In genomic region chr1:98919211-98919610, GRCh38 we compare ENCODE assay signal across 22 cellular contexts.
DNase-seq lines count a peak whose midpoint lies in the region; ATAC-seq and TF ChIP-seq lines count a peak whose summit lies in the region.
"Had no signal": no experiment of that assay in that cellular context is flagged by ENCODE, and none has a peak within 500 bp of the region (broad histone marks: within the 10 kb centered on the region; RNA-seq: fewer than 3 reads in every experiment).

No MANE protein-coding gene starts in this region.

- H3K9me3 Mint-ChIP-seq in nephron = no peaks in the 10 kb centered on the region
- H3K9me3 Mint-ChIP-seq: CD4-positive, alpha-beta memory T cell had no signal

- no peak overlapping the region for H3K4me3 Mint-ChIP-seq in nephron
- H3K4me3 Mint-ChIP-seq: CD4-positive, alpha-beta memory T cell had no signal

- BruUV-seq in PC-3 (replicated peaks; lab: Mats Ljungman, UMichigan) (no TSS peak), A673 (replicated peaks; lab: Mats Ljungman, UMichigan) (no TSS peak)

- H3K9me2 ChIP-seq in PC-3 (replicated peaks; ENCODE audit: low read length) = no peaks in the 10 kb centered on the region

- peak overlapping the region; percentile 78 for H3K4me2 ChIP-seq in PC-3 (ENCODE audit: low read length)

- TF ChIP-seq CTCF in AG10803 (conservative IDR thresholded peaks at IDR 0.05; ENCODE audit: low read length) (no peak), PC-3 (conservative IDR thresholded peaks at IDR 0.05; ENCODE audit: low read depth, low read length) (no peak), nephron (IDR thresholded peaks at IDR 0.05; ENCODE audit: unreplicated experiment in 3 of 3) (no peak), A673 (conservative IDR thresholded peaks at IDR 0.05; ENCODE audit: low read depth, low read length) (no peak)

- peak overlapping the region; percentile 83; the same call in 1 of the 2 replicates for H3K9ac ChIP-seq in PC-3 (ENCODE audit: low read length)

- peaks cover 12% of the 10 kb centered on the region for H3K4me1 Mint-ChIP-seq in nephron

- H3K4me3 ChIP-seq in AG10803 (ENCODE audit: low read length) = no peak overlapping the region
- H3K4me3 ChIP-seq in PC-3 (ENCODE audit: low read length) = 0 out of 2 replicates have a peak overlapping the region, but pooled peaks have one; percentile 4
- no peak overlapping the region for H3K4me3 ChIP-seq in A673 (ENCODE audit: low read depth, low read length, poor library complexity, severe bottlenecking)
- H3K4me3 ChIP-seq: K562, SJCRH30 had no signal

- H3K9me3 ChIP-seq in PC-3 (ENCODE audit: low read length) (no peaks in the 10 kb centered on the region), A673 (ENCODE audit: low read depth, low read length, poor library complexity, severe bottlenecking) (no peaks in the 10 kb centered on the region)
- H3K9me3 ChIP-seq: SJCRH30 had no signal

- H3K27me3 Mint-ChIP-seq in nephron (ENCODE audit: low read depth) = no peaks in the 10 kb centered on the region
- H3K27me3 Mint-ChIP-seq: CD4-positive, alpha-beta memory T cell had no signal

- peak; percentile 7; the same call in 1 of the 2 replicates for ATAC-seq in PC-3
- no peak for ATAC-seq in GM19455 (IDR thresholded peaks at IDR 0.05; ENCODE audit: unreplicated experiment)
- no peak for ATAC-seq in HG03469 (IDR thresholded peaks at IDR 0.05; ENCODE audit: unreplicated experiment)
- ATAC-seq: HepG2, K562, Right ventricle myocardium inferior had no signal

- H3K27me3 ChIP-seq in PC-3 (ENCODE audit: low read length) (no peaks in the 10 kb centered on the region), A673 (replicated peaks; ENCODE audit: insufficient read depth, low read depth, low read length, poor library complexity) (no peaks in the 10 kb centered on the region)
- H3K27me3 ChIP-seq: SJCRH30 had no signal

- H3K36me3 ChIP-seq in PC-3 (ENCODE audit: low read depth, low read length) (no peaks in the 10 kb centered on the region), A673 (ENCODE audit: insufficient read depth, low read length, poor library complexity, severe bottlenecking) (no peaks in the 10 kb centered on the region)
- H3K36me3 ChIP-seq: SJCRH30 had no signal

- POLR2A ChIA-PET in PC-3 (lab: Charles Lee; ENCODE audit: unreplicated experiment) = interaction anchor here (0.6 kb wide), 1 partner anchor 18 kb away, joined by 3 read pairs; no protein-coding TSS in a partner anchor
- POLR2A ChIA-PET in A673 (lab: Charles Lee; ENCODE audit: low non-redundant PET) = no interaction called here

- CTCF ChIA-PET in PC-3 (lab: Charles Lee) (no interaction called here), A673 (lab: Charles Lee) (no interaction called here)

- peaks cover 16% of the 10 kb centered on the region for H3K79me2 ChIP-seq in PC-3 (ENCODE audit: low read length)

- DNase-seq in AG10803 (ENCODE audit: low read depth) = peak; percentile 68
- peak; percentile 60 for DNase-seq in PC-3
- no peak for DNase-seq in epithelial cell of prostate (ENCODE audit: low read depth, low spot score)
- no peak for DNase-seq in A673 (ENCODE audit: low spot score)
- DNase-seq: C1 segment of cervical spinal cord; CD4-positive, alpha-beta memory T cell; COR-L47; Kasumi-1; NCI-H1092 treated with DMSO at 0.1 percent for 48 hours; NCI-H1436; NCI-H187 treated with DMSO at 0.1 percent for 48 hours; NCI-H2107; NCI-H446; NCI-H524 treated with DMSO at 0.1 percent for 48 hours; NCI-H774; SJCRH30 had no signal

- no peaks in the 10 kb centered on the region for H3K36me3 Mint-ChIP-seq in nephron (ENCODE audit: low read depth)
- H3K36me3 Mint-ChIP-seq: CD4-positive, alpha-beta memory T cell had no signal

- H2AFZ ChIP-seq in PC-3 (ENCODE audit: low read length) = no peak overlapping the region

- H4K20me1 ChIP-seq in PC-3 (ENCODE audit: low read length) = no peaks in the 10 kb centered on the region

- peak overlapping the region; percentile 99 for H3K27ac ChIP-seq in PC-3 (ENCODE audit: low read length)
- peak overlapping the region; percentile 89 for H3K27ac ChIP-seq in epithelial cell of prostate
- H3K27ac ChIP-seq in A673 (ENCODE audit: low read depth, low read length, poor library complexity, severe bottlenecking) = no peak overlapping the region
- H3K27ac ChIP-seq: SJCRH30 had no signal

- H3K27ac Mint-ChIP-seq in nephron = peak overlapping the region in 2 of 3 experiments; percentile 1 to 18
- H3K27ac Mint-ChIP-seq: CD4-positive, alpha-beta memory T cell had no signal

- peaks cover 18% of the 10 kb centered on the region for H3F3A ChIP-seq in PC-3 (ENCODE audit: low read length, unreplicated experiment)

- intact Hi-C loops in PC-3 (cut with micrococcal nuclease) = loop anchor here (1.0 to 2.0 kb wide), 2 partner anchors 16 to 252 kb away; no protein-coding TSS in a partner anchor
- intact Hi-C loops in A673 (cut with micrococcal nuclease; ENCODE audit: unreplicated experiment) = no loop called here

- peaks cover 89% of the 10 kb centered on the region for H3K4me1 ChIP-seq in PC-3 (ENCODE audit: insufficient read depth, low read length)
- no peaks in the 10 kb centered on the region for H3K4me1 ChIP-seq in A673 (ENCODE audit: insufficient read depth, low read length, poor library complexity, severe bottlenecking)
- H3K4me1 ChIP-seq: SJCRH30 had no signal

Comparison
In these comparisons a context has a peak if more than half of its experiments do, and no peak if none do; other contexts are left out.
1. DNase-seq: peak in AG10803 (single experiment) and PC-3 (single experiment); none in epithelial cell of prostate (single experiment) and A673 (single experiment).